ENCODE assay signal across 1 cellular context in the genomic region with DNA sequence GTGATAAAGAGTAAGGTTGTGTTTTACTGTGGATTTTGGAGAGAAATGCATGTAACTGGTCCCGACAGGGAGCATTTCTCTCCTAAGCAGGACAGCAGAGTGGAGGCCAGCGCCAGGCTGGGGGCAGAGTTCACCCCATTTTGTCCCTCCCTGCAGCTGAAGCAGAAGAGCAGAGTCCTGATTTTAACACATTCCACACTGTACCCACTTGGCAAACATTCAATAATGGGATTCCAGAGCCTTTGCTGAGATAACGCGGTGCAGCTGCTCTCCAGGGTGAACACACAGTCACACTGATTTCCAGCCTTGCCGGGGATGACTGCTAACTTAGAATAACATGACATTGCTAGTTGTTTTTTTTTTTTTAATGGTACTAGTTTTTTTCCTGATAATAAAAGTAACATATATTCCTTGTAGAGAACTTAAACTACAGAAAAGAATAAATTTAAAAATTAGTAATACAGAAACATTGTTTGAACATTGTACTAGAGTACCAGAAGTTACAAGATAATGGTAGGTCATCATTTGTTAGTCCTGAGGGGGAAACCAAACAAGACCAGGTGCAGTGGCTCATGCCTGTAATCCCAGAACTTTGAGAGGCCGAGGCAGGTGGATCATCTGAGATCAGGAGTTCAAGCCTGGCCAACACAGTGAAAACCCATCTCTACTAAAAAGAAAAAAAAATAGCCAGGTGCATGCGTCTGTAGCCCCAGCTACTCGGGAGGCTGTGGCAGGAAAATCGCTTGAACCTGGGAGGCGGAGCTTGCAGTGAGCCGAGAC.
TF ChIP-seq lines count a peak whose summit lies in the region.

No MANE protein-coding gene starts in this region.

TF ChIP-seq in IMR-90, 13 proteins besides CTCF, POLR2A, EP300 and RAD21:
- TF ChIP-seq, protein P1, sequence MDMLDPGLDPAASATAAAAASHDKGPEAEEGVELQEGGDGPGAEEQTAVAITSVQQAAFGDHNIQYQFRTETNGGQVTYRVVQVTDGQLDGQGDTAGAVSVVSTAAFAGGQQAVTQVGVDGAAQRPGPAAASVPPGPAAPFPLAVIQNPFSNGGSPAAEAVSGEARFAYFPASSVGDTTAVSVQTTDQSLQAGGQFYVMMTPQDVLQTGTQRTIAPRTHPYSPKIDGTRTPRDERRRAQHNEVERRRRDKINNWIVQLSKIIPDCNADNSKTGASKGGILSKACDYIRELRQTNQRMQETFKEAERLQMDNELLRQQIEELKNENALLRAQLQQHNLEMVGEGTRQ (IDR thresholded peaks at IDR 0.05; ENCODE audit: low read depth, low read length), result no peak
- TF ChIP-seq CEBPB (IDR thresholded peaks at IDR 0.05; ENCODE audit: low read depth, low read length), result no peak
- TF ChIP-seq CHD1 (IDR thresholded peaks at IDR 0.05; ENCODE audit: low read depth, low read length), result no peak
- TF ChIP-seq SMC3 (IDR thresholded peaks at IDR 0.05; ENCODE audit: low read depth, low read length), result no peak
- no peak for TF ChIP-seq MAZ (IDR thresholded peaks at IDR 0.05; ENCODE audit: borderline replicate concordance, low read depth, low read length)
- TF ChIP-seq RFX5 (IDR thresholded peaks at IDR 0.05; ENCODE audit: low read depth, low read length), result no peak
